Comparison of ENCODE assay signal across 1 cellular context in genomic region chr16:62283-62682, GRCh38.
TF ChIP-seq lines count a peak whose summit lies in the region.

No MANE protein-coding gene starts in this region.

TF ChIP-seq in K562, 482 proteins besides CTCF, POLR2A, EP300 and RAD21:
- TF ChIP-seq POLR2G (IDR thresholded peaks at IDR 0.05; ENCODE audit: low read depth, low read length) (0 out of 2 replicates have a peak, but pooled peaks have one; percentile 5), ELK1 (CRISPR knock-in tag; IDR thresholded peaks at IDR 0.05) (no peak), ZBTB9 (CRISPR knock-in tag; IDR thresholded peaks at IDR 0.05) (no peak)
